ENCODE assay signal across 9 cellular contexts in genomic region chr15:57376695-57377477, GRCh38. TPM values are rescaled to one million over a fixed set of nuclear protein-coding genes. Genes with fewer than 3 reads are reported as not detected.
DNase-seq lines count a peak whose midpoint lies in the region; ATAC-seq and TF ChIP-seq lines count a peak whose summit lies in the region.
"Had no signal": no experiment of that assay in that cellular context is flagged by ENCODE, and none has a peak within 500 bp of the region (broad histone marks: within the 10 kb centered on the region; RNA-seq: fewer than 3 reads in every experiment).

No MANE protein-coding gene starts in this region.

- intact Hi-C loops in thyroid gland (cut with DNase I): no loop called here
- intact Hi-C loops in posterior cingulate gyrus (cut with DNase I): no loop called here

- H3K4me3 ChIP-seq in H7 (ENCODE audit: insufficient read depth, low read depth, low read length) (peak overlapping the region; percentile 88), cardiac fibroblast (replicated peaks in 1 of 2; ENCODE audit: low read depth in 2 of 2, low read length in 2 of 2) (peak overlapping the region; percentile 63 to 66), liver (ENCODE audit: low read depth in 1 of 3, low read length in 3 of 3) (peak overlapping the region; percentile 58 to 87 (median 79)), thyroid gland (replicated peaks in 1 of 3) (peak overlapping the region; percentile 18 to 56 (median 55)), Karpas-422 (ENCODE audit: low read length) (no peak overlapping the region)

- H3K27me3 ChIP-seq in H7 (ENCODE audit: control insufficient read depth, insufficient read depth, low read length) (peaks cover 11% of the 10 kb centered on the region), liver (ENCODE audit: control insufficient read depth in 4 of 4, insufficient read depth in 4 of 4, low read length in 3 of 4) (no peaks in the 10 kb centered on the region), thyroid gland (no peaks in the 10 kb centered on the region), Karpas-422 (ENCODE audit: low read length) (no peaks in the 10 kb centered on the region)

- no peak for TF ChIP-seq POLR2A in thyroid gland (IDR thresholded peaks at IDR 0.05)

- no peak overlapping the region for H2AFZ ChIP-seq in Karpas-422 (ENCODE audit: low read length)

- TF ChIP-seq RAD21 in liver (IDR thresholded peaks at IDR 0.05): peak; percentile 34 to 40

- no peak overlapping the region for H3K4me2 ChIP-seq in Karpas-422 (ENCODE audit: low read depth, low read length, poor library complexity, severe bottlenecking)

- H3K9ac ChIP-seq in liver (ENCODE audit: low read depth in 1 of 2, low read length in 2 of 2) (peak overlapping the region; percentile 72 to 75), Karpas-422 (ENCODE audit: low read length) (no peak overlapping the region)

- ATAC-seq in HG03342 (IDR thresholded peaks at IDR 0.05; ENCODE audit: unreplicated experiment): no peak

- H3K79me2 ChIP-seq in Karpas-422 (ENCODE audit: low read length): no peaks in the 10 kb centered on the region

- peaks cover 1 to 34% (median 29%) of the 10 kb centered on the region in 4 donors for H3K4me1 ChIP-seq in liver (ENCODE audit: control insufficient read depth in 4 of 4, insufficient read depth in 4 of 4, low read length in 3 of 4)
- peaks cover 24 to 45% of the 10 kb centered on the region in 2 donors for H3K4me1 ChIP-seq in thyroid gland
- H3K4me1 ChIP-seq in Karpas-422 (ENCODE audit: low read length): no peaks in the 10 kb centered on the region

- no peaks in the 10 kb centered on the region for H3K9me3 ChIP-seq in liver (ENCODE audit: control insufficient read depth in 4 of 4, low read length in 3 of 4)
- no peaks in the 10 kb centered on the region for H3K9me3 ChIP-seq in thyroid gland
- no peaks in the 10 kb centered on the region for H3K9me3 ChIP-seq in Karpas-422 (ENCODE audit: low read length)

- DNase-seq in 8988T (peak; percentile 41), H7 (peak; percentile 82), cardiac fibroblast (ENCODE audit: low read depth in 2 of 2) (peak; percentile 29 to 34), thyroid gland (peak; percentile 55 to 63), posterior cingulate gyrus (no peak), Karpas-422 (no peak)

- H4K20me1 ChIP-seq in Karpas-422 (ENCODE audit: insufficient read depth, low read depth, low read length): no peaks in the 10 kb centered on the region

- 4% methylated on average over 49 of the region's 49 CpGs for WGBS in liver
- 3 to 9% methylated on average over 20 to 31 of the region's 49 CpGs for whole genome bisulfite sequencing in thyroid gland, 2 donors

- H3K27ac ChIP-seq in liver (ENCODE audit: low read depth in 1 of 2, low read length in 2 of 2): peak overlapping the region; percentile 87 to 97
- H3K27ac ChIP-seq in thyroid gland: peak overlapping the region; percentile 50 to 89 (median 81)
- H3K27ac ChIP-seq in Karpas-422 (ENCODE audit: low read length): no peak overlapping the region

- no peaks in the 10 kb centered on the region for H3K9me2 ChIP-seq in Karpas-422 (replicated peaks; ENCODE audit: insufficient read depth, low read length)

- H3K36me3 ChIP-seq in H7 (replicated peaks; ENCODE audit: control insufficient read depth, insufficient read depth, low read length) (no peaks in the 10 kb centered on the region), liver (ENCODE audit: control insufficient read depth in 4 of 4, insufficient read depth in 3 of 4, low read depth in 1 of 4, low read length in 3 of 4) (no peaks in the 10 kb centered on the region), thyroid gland (no peaks in the 10 kb centered on the region), Karpas-422 (ENCODE audit: insufficient read depth, low read length) (no peaks in the 10 kb centered on the region)

- no peak for TF ChIP-seq CTCF in cardiac fibroblast (IDR thresholded peaks at IDR 0.05; ENCODE audit: low read depth, low read length)
- TF ChIP-seq CTCF in liver (IDR thresholded peaks at IDR 0.05; ENCODE audit: low read depth, low read length, missing input control): no peak
- TF ChIP-seq CTCF in thyroid gland (IDR thresholded peaks at IDR 0.05): no peak

TF ChIP-seq in liver, 16 proteins besides CTCF, POLR2A, EP300 and RAD21:
- TF ChIP-seq FOXA2 (IDR thresholded peaks at IDR 0.05) (peak; percentile 86), REST (IDR thresholded peaks at IDR 0.05) (peak; percentile 74), EGR1 (IDR thresholded peaks at IDR 0.05; ENCODE audit: low read depth in 2 of 2) (no peak), GABPA (IDR thresholded peaks at IDR 0.05 in 1 of 2, conservative IDR thresholded peaks at IDR 0.05 in 1 of 2) (no peak), NR2F2 (IDR thresholded peaks at IDR 0.05) (no peak), SP1 (IDR thresholded peaks at IDR 0.05) (peak; percentile 75), JUND (IDR thresholded peaks at IDR 0.05) (peak; percentile 65 to 75), FOXA1 (IDR thresholded peaks at IDR 0.05) (peak; percentile 68), HNF4G (IDR thresholded peaks at IDR 0.05) (no peak), MAX (IDR thresholded peaks at IDR 0.05) (peak; percentile 63), RXRA (IDR thresholded peaks at IDR 0.05) (peak; percentile 90 to 96), TAF1 (conservative IDR thresholded peaks at IDR 0.05) (peak; percentile 48), ATF3 (IDR thresholded peaks at IDR 0.05) (peak; percentile 93), HNF4A (conservative IDR thresholded peaks at IDR 0.05) (peak; percentile 84 to 88), YY1 (IDR thresholded peaks at IDR 0.05) (peak; percentile 82), ZBTB33 (IDR thresholded peaks at IDR 0.05) (no peak)

RNA-seq across cellular contexts. Expression of gene CGNL1, which starts 0.6 kb away (rescaled TPM):
- 10.6 and 17.0 TPM in 2 replicates for total RNA-seq in H7 (2014; rRNA removed; shearing (Covaris generic))
- total RNA-seq in liver: 10 to 100 TPM; 19.3 to 31.9 TPM
- polyA plus RNA-seq in liver: 10 to 100 TPM; 12.0 to 12.9 TPM
- total RNA-seq in thyroid gland: 10 to 100 TPM; 40.7 to 74.4 (median 56.0) TPM
- not detected in 2 replicates for total RNA-seq in Karpas-422 (2014; rRNA removed; shearing (Covaris generic); ENCODE audit: low replicate concordance)
- total RNA-seq: activated naive CD4-positive, alpha-beta T cell treated with anti-CD3 and anti-CD28 coated beads, Interleukin-2, amount 50 U/mL, for 72 hours had no signal

Comparison
In these comparisons a context has a peak if more than half of its experiments do, and no peak if none do; other contexts are left out.
1. DNase-seq: peak in 8988T (single experiment), H7 (single experiment), cardiac fibroblast (2 of 2) and thyroid gland (2 of 2); none in posterior cingulate gyrus (0 of 10) and Karpas-422 (single experiment).
2. RNA of gene CGNL1, which starts 0.6 kb away (total RNA-seq): 40.7 to 74.4 TPM in thyroid gland, 19.3 to 31.9 TPM in liver and 10.6 to 17.0 TPM in H7; not detected in Karpas-422; every median in the first group is over 10 times any median in the second.